In genomic region chr19:56577719-56578602, GRCh38 we compare ENCODE assay signal across 19 cellular contexts. TPM values are rescaled to one million over a fixed set of nuclear protein-coding genes. Genes with fewer than 3 reads are reported as not detected.
A peak's percentile ranks its signal among the peaks of the same experiment; 100 is the strongest.
DNase-seq lines count a peak whose midpoint lies in the region; ATAC-seq and TF ChIP-seq lines count a peak whose summit lies in the region.
"Had no signal": no experiment of that assay in that cellular context is flagged by ENCODE, and none has a peak within 500 bp of the region (broad histone marks: within the 10 kb centered on the region; RNA-seq: fewer than 3 reads in every experiment).

No MANE protein-coding gene starts in this region.

- H3K4me2 ChIP-seq in HCT116 (ENCODE audit: low read length) = no peak overlapping the region
- H3K4me2 ChIP-seq: KMS-11 had no signal

- no peak overlapping the region for H3K27ac ChIP-seq in HCT116 (ENCODE audit: low read depth, low read length)
- H3K27ac ChIP-seq in endodermal cell (ENCODE audit: low read depth, low read length) = no peak overlapping the region
- no peak overlapping the region for H3K27ac ChIP-seq in rectal smooth muscle tissue (ENCODE audit: low read depth, low read length)
- no peak overlapping the region for H3K27ac ChIP-seq in heart right ventricle
- H3K27ac ChIP-seq: HL-60, KMS-11, SK-N-MC had no signal

- intact Hi-C loops in HCT116 (cut with micrococcal nuclease) (no loop called here), heart right ventricle (cut with DNase I) (loop anchor here in 1 of 10 donors (10.0 kb wide), 1 partner anchor 53 kb away; no protein-coding TSS in a partner anchor)

- H3K36me3 Mint-ChIP-seq in endodermal cell (ENCODE audit: low read depth) = peaks cover 64% of the 10 kb centered on the region

- H3K4me1 Mint-ChIP-seq in endodermal cell = no peaks in the 10 kb centered on the region
- H3K4me1 Mint-ChIP-seq: B cell had no signal

- CTCF ChIA-PET in HCT116 (lab: Charles Lee) = no interaction called here

- H3K4me3 Mint-ChIP-seq in endodermal cell = no peak overlapping the region
- H3K4me3 Mint-ChIP-seq: B cell; CD8-positive, alpha-beta T cell had no signal

- H3K4me1 ChIP-seq in HCT116 (ENCODE audit: control insufficient read depth in 1 of 2, insufficient read depth in 2 of 2, low read length in 2 of 2) (no peaks in the 10 kb centered on the region), endodermal cell (ENCODE audit: control insufficient read depth, insufficient read depth, low read length) (no peaks in the 10 kb centered on the region), rectal smooth muscle tissue (ENCODE audit: control insufficient read depth, insufficient read depth, low read length) (no peaks in the 10 kb centered on the region), heart right ventricle (no peaks in the 10 kb centered on the region)
- H3K4me1 ChIP-seq: HAP-1 had no signal

- in situ Hi-C loops in KBM-7 (cut with MboI; ENCODE audit: low pct_unique_long_range_greater_than_20kb, low sequenced_read_pairs) = no loop called here

- H3K79me2 ChIP-seq in HCT116 (ENCODE audit: insufficient read depth, low read length) = no peaks in the 10 kb centered on the region

- H3K36me3 ChIP-seq in HCT116 (ENCODE audit: control insufficient read depth in 1 of 2, insufficient read depth in 2 of 2, low read length in 2 of 2) (no peaks in the 10 kb centered on the region), endodermal cell (ENCODE audit: control insufficient read depth, insufficient read depth, low read length) (peaks cover 55% of the 10 kb centered on the region), rectal smooth muscle tissue (ENCODE audit: control insufficient read depth, insufficient read depth, low read length) (peaks cover 9% of the 10 kb centered on the region), heart right ventricle (peaks cover 0 to 100% (median 59%) of the 10 kb centered on the region in 9 donors)
- H3K36me3 ChIP-seq: HAP-1 had no signal

- no peak for ATAC-seq in HCT116
- ATAC-seq in GM18909 (IDR thresholded peaks at IDR 0.05; ENCODE audit: poor library complexity, unreplicated experiment) = no peak
- no peak for ATAC-seq in heart right ventricle
- ATAC-seq: CD8-positive, alpha-beta T cell had no signal

- RAD21 ChIA-PET in HCT116 (lab: Charles Lee; ENCODE audit: low non-redundant PET in 1 of 2, low total read pairs in 2 of 2, uncharacterized antibody in 2 of 2, unreplicated experiment in 2 of 2) = no interaction called here

- POLR2A ChIA-PET in HCT116 (lab: Charles Lee) = no interaction called here

- TF ChIP-seq CTCF in HCT116 (IDR thresholded peaks at IDR 0.05 in 2 of 3, conservative IDR thresholded peaks at IDR 0.05 in 1 of 3; ENCODE audit: borderline replicate concordance in 1 of 3, insufficient read depth in 1 of 3, low read depth in 2 of 3, low read length in 2 of 3) (no peak), endodermal cell (conservative IDR thresholded peaks at IDR 0.05) (no peak), heart right ventricle (IDR thresholded peaks at IDR 0.05) (no peak)

- no peaks in the 10 kb centered on the region for H3K9me2 ChIP-seq in HCT116 (ENCODE audit: insufficient read depth)

- H3K4me3 ChIP-seq in HCT116 (replicated peaks in 1 of 2; ENCODE audit: low read depth in 1 of 2, low read length in 2 of 2) (no peak overlapping the region), endodermal cell (ENCODE audit: low read length) (peak overlapping the region; percentile 72), rectal smooth muscle tissue (ENCODE audit: low read length) (peak overlapping the region; percentile 1), heart right ventricle (no peak overlapping the region)
- H3K4me3 ChIP-seq: HAP-1, SK-N-MC had no signal

- peaks cover 31 to 33% of the 10 kb centered on the region in 2 experiments; a peak in 3 of 4 replicates for H3K9me3 ChIP-seq in HCT116 (ENCODE audit: control insufficient read depth in 1 of 2, insufficient read depth in 1 of 2, low read depth in 1 of 2, low read length in 2 of 2)
- H3K9me3 ChIP-seq in endodermal cell (ENCODE audit: control insufficient read depth, low read length) = peaks cover 100% of the 10 kb centered on the region
- peaks cover 13 to 100% (median 100%) of the 10 kb centered on the region in 11 donors for H3K9me3 ChIP-seq in heart right ventricle

- H3K9ac ChIP-seq in HCT116 (ENCODE audit: low read length) (no peak overlapping the region), endodermal cell (ENCODE audit: extremely low read depth, low read length, poor library complexity, severe bottlenecking) (no peak overlapping the region), rectal smooth muscle tissue (ENCODE audit: low read length) (no peak overlapping the region)
- H3K9ac ChIP-seq: KMS-11 had no signal

- no peak overlapping the region for H3K27ac Mint-ChIP-seq in endodermal cell
- H3K27ac Mint-ChIP-seq: B cell; CD8-positive, alpha-beta T cell had no signal

- DNase-seq in HCT116 (ENCODE audit: low read depth, low spot score) (no peak), KBM-7 (peak; percentile 6), endodermal cell (no peak), hippocampal formation (lab: John Stamatoyannopoulos, UW) (no peak), heart right ventricle (no peak), NCI-H1694 (lab: John Stamatoyannopoulos, UW) (no peak)
- DNase-seq: CD8-positive, alpha-beta T cell; NCI-H1048; NCI-H1694 treated with DMSO at 0.1 percent for 48 hours; NCI-H345; NCI-H526; Right ventricle myocardium superior had no signal

- TF ChIP-seq RAD21 in HCT116 (IDR thresholded peaks at IDR 0.05; ENCODE audit: low read depth) = no peak

- H3K27me3 ChIP-seq in HCT116 (ENCODE audit: insufficient read depth, low read length) = no peaks in the 10 kb centered on the region
- no peaks in the 10 kb centered on the region for H3K27me3 ChIP-seq in endodermal cell (ENCODE audit: control insufficient read depth, insufficient read depth, low read length, poor library complexity, severe bottlenecking)
- no peaks in the 10 kb centered on the region for H3K27me3 ChIP-seq in rectal smooth muscle tissue (ENCODE audit: control insufficient read depth, insufficient read depth, low read length)
- no peaks in the 10 kb centered on the region for H3K27me3 ChIP-seq in heart right ventricle

- no peaks in the 10 kb centered on the region for H3K27me3 Mint-ChIP-seq in endodermal cell (ENCODE audit: insufficient read depth)
- H3K27me3 Mint-ChIP-seq: B cell had no signal

- no peak for TF ChIP-seq POLR2A in HCT116 (IDR thresholded peaks at IDR 0.05; ENCODE audit: borderline replicate concordance, extremely low read depth, insufficient read depth, insufficient read length)

- no peak overlapping the region for H2AFZ ChIP-seq in HCT116 (ENCODE audit: low read depth, low read length, poor library complexity, severe bottlenecking)

- no TSS peak for BruUV-seq in HCT116 (replicated peaks; lab: Mats Ljungman, UMichigan)

- peaks cover 95% of the 10 kb centered on the region for H3K9me3 Mint-ChIP-seq in endodermal cell

- 89 to 92% methylated on average over 10 of the region's 11 CpGs for WGBS in endodermal cell (ENCODE audit: insufficient coverage in 1 of 2, insufficient read length in 1 of 2), 2 experiments
- 98% methylated on average over 11 of the region's 11 CpGs for WGBS in heart right ventricle, 2 donors

- no peaks in the 10 kb centered on the region for H4K20me1 ChIP-seq in HCT116 (ENCODE audit: insufficient read depth)

TF ChIP-seq in HCT116, 20 proteins besides CTCF, POLR2A, EP300 and RAD21:
- TF ChIP-seq FOSL1 (IDR thresholded peaks at IDR 0.05; ENCODE audit: low read depth) (no peak), ATF3 (IDR thresholded peaks at IDR 0.05) (no peak), ZNF274 (IDR thresholded peaks at IDR 0.05; ENCODE audit: low read depth, low read length) (peak; percentile 73)
TF ChIP-seq in HCT116: peak in this region for 1.

RNA-seq across cellular contexts. Expression of gene ZNF470, which starts 10.7 kb away (rescaled TPM):
- total RNA-seq in HCT116 (2021; ENCODE audit: unreplicated experiment) = not detected
- not detected in 2 replicates for polyA plus RNA-seq in HCT116 (2012)
- total RNA-seq in endodermal cell = 1 to 10 TPM; 6.7 to 8.1 TPM
- polyA plus RNA-seq in endodermal cell (2013, experiment 1 of 2) = 4.6 TPM
- 4.8 TPM for polyA plus RNA-seq in endodermal cell (2013, experiment 2 of 2)
- total RNA-seq in heart right ventricle = 1 to 10 TPM; 2.5 to 5.9 (median 4.9) TPM
- polyA plus RNA-seq in heart right ventricle = 10 to 100 TPM in 1 of 2 donors, 1 to 10 TPM in 1; 3.7 to 12.1 TPM

RNA-seq across cellular contexts. Expression of gene ZNF71, which starts 17.1 kb away (rescaled TPM):
- total RNA-seq in HCT116 (2021; ENCODE audit: unreplicated experiment) = not detected
- polyA plus RNA-seq in HCT116 (2012) = not detected in 2 replicates
- 1 to 10 TPM; 8.8 to 9.1 TPM for total RNA-seq in endodermal cell
- polyA plus RNA-seq in endodermal cell (2013, experiment 1 of 2) = 15.0 TPM
- 15.3 TPM for polyA plus RNA-seq in endodermal cell (2013, experiment 2 of 2)
- total RNA-seq in heart right ventricle = 1 to 10 TPM; 4.4 to 7.2 (median 6.1) TPM
- polyA plus RNA-seq in heart right ventricle = 1 to 10 TPM; 2.9 to 5.3 TPM

RNA-seq across cellular contexts. Expression of gene ZFP28, which starts 39.2 kb away (rescaled TPM):
- total RNA-seq in HCT116 (2021; ENCODE audit: unreplicated experiment) (not detected), endodermal cell (1 to 10 TPM; 4.8 to 6.8 TPM), heart right ventricle (1 to 10 TPM; 5.2 to 9.1 (median 6.7) TPM)
- not detected in 2 replicates for polyA plus RNA-seq in HCT116 (2012)
- polyA plus RNA-seq in endodermal cell (2013, experiment 1 of 2) = 7.4 TPM
- 7.8 TPM for polyA plus RNA-seq in endodermal cell (2013, experiment 2 of 2)
- 1 to 10 TPM; 4.1 to 5.3 TPM for polyA plus RNA-seq in heart right ventricle

Comparison
In these comparisons a context has a peak if more than half of its experiments do, and no peak if none do; other contexts are left out.
1. H3K4me3 ChIP-seq: peak in endodermal cell (single experiment) and rectal smooth muscle tissue (single experiment); none in HCT116 (0 of 2) and heart right ventricle (0 of 10).